ENCODE assay signal across 1 cellular context in the genomic region with DNA sequence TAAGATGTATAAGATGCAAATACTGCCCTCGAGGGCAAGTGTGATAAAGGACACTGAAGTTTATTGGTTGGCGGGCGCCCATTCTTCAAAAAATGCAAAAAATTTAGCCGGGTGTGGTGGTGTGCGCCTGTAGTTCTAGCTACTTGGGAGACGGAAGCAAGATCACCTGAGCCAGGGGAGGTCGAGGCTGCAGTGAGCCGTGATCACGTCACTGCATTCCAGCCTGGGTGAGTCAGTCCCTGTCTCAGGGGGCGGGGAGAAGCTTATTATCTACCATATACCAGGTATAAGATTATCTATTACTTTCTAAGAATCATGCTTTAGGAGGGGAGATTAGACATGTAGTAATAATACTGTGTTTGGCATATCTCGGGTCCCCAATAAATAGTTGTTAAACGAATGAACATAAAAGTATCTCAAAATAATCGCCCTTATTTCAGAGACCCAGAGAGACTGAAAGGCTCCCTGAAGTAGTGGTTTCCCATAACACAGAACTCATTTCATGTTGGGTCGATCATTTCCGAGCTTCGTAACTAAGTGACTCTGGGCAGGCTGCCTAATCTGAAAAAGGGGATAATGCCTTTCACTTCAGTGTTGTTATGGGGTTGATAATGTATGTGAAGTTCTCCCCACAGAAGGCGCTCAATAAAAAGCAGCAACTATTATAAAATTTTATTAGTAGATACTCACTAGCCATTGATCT.
TF ChIP-seq lines count a peak whose summit lies in the region.

No MANE protein-coding gene starts in this region.

TF ChIP-seq in liver, 16 proteins besides CTCF, POLR2A, EP300 and RAD21 (continued from another document):
- no peak for TF ChIP-seq RXRA (IDR thresholded peaks at IDR 0.05)
- no peak for TF ChIP-seq NR2F2 (IDR thresholded peaks at IDR 0.05)
- TF ChIP-seq HNF4G (IDR thresholded peaks at IDR 0.05) = no peak
